In genomic region chr9:117425562-117425961, GRCh38 we compare ENCODE assay signal across 17 cellular contexts.
"Had no signal": no experiment of that assay in that cellular context is flagged by ENCODE, and none has a peak within 500 bp of the region (broad histone marks: within the 10 kb centered on the region; RNA-seq: fewer than 3 reads in every experiment).

No MANE protein-coding gene starts in this region.

- H3K27ac ChIP-seq: esophagus squamous epithelium, gastroesophageal sphincter, right atrium auricular region, sigmoid colon, skin epidermis, testis, tibial nerve had no signal

- H3K4me3 ChIP-seq: esophagus squamous epithelium, gastroesophageal sphincter, right atrium auricular region, sigmoid colon, skin epidermis, testis, tibial nerve had no signal

- H3K27me3 ChIP-seq: right atrium auricular region, testis, tibial nerve had no signal

- H3K4me1 ChIP-seq: esophagus squamous epithelium, gastroesophageal sphincter, right atrium auricular region, sigmoid colon, testis, tibial nerve had no signal

- H3K9me3 ChIP-seq: esophagus squamous epithelium, gastroesophageal sphincter, right atrium auricular region, sigmoid colon, testis, tibial nerve had no signal

- DNase-seq: effector memory CD8-positive, alpha-beta T cell; esophagus squamous epithelium; foreskin fibroblast; left colon; naive thymus-derived CD4-positive, alpha-beta T cell; nephron progenitor cell; posterior cingulate gyrus; sigmoid colon; stimulated activated CD4-positive, alpha-beta T cell treated with anti-CD3 and anti-CD28 coated beads, Interleukin-2, amount 100 ng/mL, for 24 hours; stimulated activated CD4-positive, alpha-beta T cell treated with anti-CD3 and anti-CD28 coated beads, Interleukin-4, amount 100 ng/mL, for 4 hours; stimulated activated naive B cell treated with anti-CD40 and anti-IgM and Interleukin-4, amounts not matched to agents 10 μg/mL and 1 μg/mL and 100 μg/mL, for 72 hours; stimulated activated naive CD8-positive, alpha-beta T cell treated with anti-CD3 and anti-CD28 coated beads, Interleukin-15, amount 100 ng/mL, for 72 hours; testis had no signal

- H3K36me3 ChIP-seq: esophagus squamous epithelium, gastroesophageal sphincter, right atrium auricular region, sigmoid colon, tibial nerve had no signal

- ATAC-seq: effector memory CD8-positive, alpha-beta T cell; gastroesophageal sphincter; left colon; naive thymus-derived CD4-positive, alpha-beta T cell; stimulated activated naive B cell treated with anti-CD40 and anti-IgM and Interleukin-4, amounts not matched to agents 10 μg/mL and 1 μg/mL and 100 μg/mL, for 72 hours; stimulated activated naive CD8-positive, alpha-beta T cell treated with anti-CD3 and anti-CD28 coated beads, Interleukin-15, amount 100 ng/mL, for 72 hours had no signal
